In the genomic region with DNA sequence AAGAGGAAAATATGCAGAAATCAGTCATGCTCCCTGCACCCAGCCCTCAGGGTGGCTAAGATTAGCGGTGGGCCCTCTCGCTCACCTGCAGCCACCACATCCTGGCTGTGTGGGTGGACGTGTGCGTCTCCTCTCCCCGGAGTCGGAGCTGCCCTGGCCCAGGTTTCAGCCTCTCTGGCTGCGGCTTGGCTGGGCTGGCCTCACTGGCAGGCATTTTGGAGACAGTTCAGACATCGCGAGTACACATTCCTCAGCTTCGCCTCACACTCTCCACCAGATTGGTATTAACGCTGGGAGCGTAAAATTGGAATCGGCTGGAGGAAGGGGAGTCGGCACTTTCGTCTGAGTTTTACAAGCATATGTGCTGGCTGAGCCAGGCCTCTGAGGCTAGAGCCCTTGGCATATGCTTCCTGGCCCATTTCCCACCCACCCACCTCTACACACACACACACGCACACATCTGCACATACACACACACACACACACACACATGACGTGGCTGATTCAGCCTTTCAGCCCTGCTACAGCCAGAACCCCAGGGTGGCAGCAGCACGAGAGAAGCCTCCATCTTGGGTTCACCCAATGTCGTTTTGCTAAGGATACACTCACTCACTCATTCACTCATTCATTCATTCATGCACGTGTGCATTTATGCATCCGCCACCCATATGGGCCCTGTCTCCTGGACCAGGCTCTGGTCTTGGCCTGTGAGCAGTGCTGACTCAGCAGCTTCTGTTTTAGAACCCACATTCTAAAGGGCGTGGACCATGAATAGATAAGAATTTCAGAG, we compare ENCODE assay signal across 8 cellular contexts. TPM values are rescaled to one million over a fixed set of nuclear protein-coding genes. Genes with fewer than 3 reads are reported as not detected.
DNase-seq lines count a peak whose midpoint lies in the region; ATAC-seq, FAIRE-seq and TF ChIP-seq lines count a peak whose summit lies in the region.

No MANE protein-coding gene starts in this region.

- TF ChIP-seq CTCF in A549 (IDR thresholded peaks at IDR 0.05) (no peak), endothelial cell (IDR thresholded peaks at IDR 0.05; ENCODE audit: unreplicated experiment) (no peak), adrenal gland (IDR thresholded peaks at IDR 0.05) (no peak)

- POLR2A ChIA-PET in A549 (lab: Yijun Ruan, JAX), result no interaction called here

- peak overlapping the region; percentile 72 for H3K27ac Mint-ChIP-seq in endothelial cell (ENCODE audit: unreplicated experiment)
- H3K27ac Mint-ChIP-seq in natural killer cell treated with Interleukin-12 subunit alpha and Interleukin-12 subunit beta and Interleukin-15 and Interleukin-18, amount 100 ng/mL, for 72 hours, result no peak overlapping the region

- H3K4me3 Mint-ChIP-seq in endothelial cell (ENCODE audit: unreplicated experiment), result no peak overlapping the region
- H3K4me3 Mint-ChIP-seq in natural killer cell treated with Interleukin-12 subunit alpha and Interleukin-12 subunit beta and Interleukin-15 and Interleukin-18, amount 100 ng/mL, for 72 hours, result no peak overlapping the region

- WGBS in A549 (ENCODE audit: missing lambda C conversion rate), result 93% methylated on average over 22 of the region's 22 CpGs
- WGBS in adrenal gland, 4 donors, result 76 to 86% (median 82%) methylated on average over 19 to 22 of the region's 22 CpGs

- no peaks in the 10 kb centered on the region for H3K9me3 Mint-ChIP-seq in endothelial cell (ENCODE audit: unreplicated experiment)
- no peaks in the 10 kb centered on the region for H3K9me3 Mint-ChIP-seq in natural killer cell treated with Interleukin-12 subunit alpha and Interleukin-12 subunit beta and Interleukin-15 and Interleukin-18, amount 100 ng/mL, for 72 hours

- no peak overlapping the region for H3K4me2 ChIP-seq in A549

- no peaks in the 10 kb centered on the region for H3K4me1 ChIP-seq in A549
- no peaks in the 10 kb centered on the region for H3K4me1 ChIP-seq in adrenal gland (replicated peaks in 1 of 2)

- peaks cover under 1% of the 10 kb centered on the region for H3K36me3 Mint-ChIP-seq in endothelial cell (ENCODE audit: low read depth, unreplicated experiment)
- H3K36me3 Mint-ChIP-seq in natural killer cell treated with Interleukin-12 subunit alpha and Interleukin-12 subunit beta and Interleukin-15 and Interleukin-18, amount 100 ng/mL, for 72 hours, result no peaks in the 10 kb centered on the region

- ATAC-seq in A549 (no peak), GM19372 (IDR thresholded peaks at IDR 0.05; ENCODE audit: low read depth, unreplicated experiment) (peak; percentile 70), HG03135 (IDR thresholded peaks at IDR 0.05; ENCODE audit: unreplicated experiment) (no peak)
- no peak for ATAC-seq in natural killer cell treated with Interleukin-12 subunit alpha and Interleukin-12 subunit beta and Interleukin-15 and Interleukin-18, amount 100 ng/mL, for 72 hours

- H3K27me3 Mint-ChIP-seq in endothelial cell (ENCODE audit: unreplicated experiment), result peaks cover under 1% of the 10 kb centered on the region
- no peaks in the 10 kb centered on the region for H3K27me3 Mint-ChIP-seq in natural killer cell treated with Interleukin-12 subunit alpha and Interleukin-12 subunit beta and Interleukin-15 and Interleukin-18, amount 100 ng/mL, for 72 hours

- TF ChIP-seq EP300 in A549 (IDR thresholded peaks at IDR 0.05), result no peak

- H3K4me1 Mint-ChIP-seq in endothelial cell (ENCODE audit: unreplicated experiment), result peaks cover 2% of the 10 kb centered on the region
- peaks cover 0 to 6% of the 10 kb centered on the region in 2 donors for H3K4me1 Mint-ChIP-seq in natural killer cell treated with Interleukin-12 subunit alpha and Interleukin-12 subunit beta and Interleukin-15 and Interleukin-18, amount 100 ng/mL, for 72 hours (ENCODE audit: low read depth in 2 of 2)

- no peaks in the 10 kb centered on the region for H3K9me3 ChIP-seq in A549
- no peaks in the 10 kb centered on the region for H3K9me3 ChIP-seq in adrenal gland (replicated peaks in 1 of 3)

- TF ChIP-seq POLR2A in A549 (IDR thresholded peaks at IDR 0.05; ENCODE audit: low read length), result no peak
- no peak for TF ChIP-seq POLR2A in adrenal gland (IDR thresholded peaks at IDR 0.05)

- CTCF ChIA-PET in A549 (lab: Yijun Ruan, JAX), result no interaction called here

- no peaks in the 10 kb centered on the region for H3K36me3 ChIP-seq in adrenal gland (replicated peaks in 1 of 2)

- FAIRE-seq in A549 (lab: Jason Lieb, UNC), result no peak

- DNase-seq in A549 (ENCODE audit: low read depth in 1 of 2, low spot score in 1 of 2) (no peak), HUDEP-2 (lab: John Stamatoyannopoulos, UW; ENCODE audit: unreplicated experiment in 76 of 76) (peak in 70 of 76 experiments; percentile 9 to 83 (median 54)), endothelial cell (ENCODE audit: low spot score) (no peak), adrenal gland (no peak)
- peak; percentile 18 to 21 for DNase-seq in stimulated activated CD8-positive, alpha-beta memory T cell treated with anti-CD3 and anti-CD28 coated beads, Interleukin-15, amount 100 ng/mL, for 48 hours (ENCODE audit: low read depth in 2 of 2)
- DNase-seq in natural killer cell treated with Interleukin-12 subunit alpha and Interleukin-12 subunit beta and Interleukin-15 and Interleukin-18, amount 100 ng/mL, for 72 hours (ENCODE audit: low spot score), result no peak

- no peak overlapping the region for H3K27ac ChIP-seq in A549
- H3K27ac ChIP-seq in adrenal gland, result no peak overlapping the region

- H3K4me3 ChIP-seq in A549 (no peak overlapping the region), adrenal gland (no peak overlapping the region)

- intact Hi-C loops in adrenal gland (cut with DNase I), result no loop called here

- H3K27me3 ChIP-seq in adrenal gland, result no peaks in the 10 kb centered on the region

- TF ChIP-seq RAD21 in A549 (conservative IDR thresholded peaks at IDR 0.05 in 1 of 2, IDR thresholded peaks at IDR 0.05 in 1 of 2), result no peak

TF ChIP-seq in A549, 52 proteins besides CTCF, POLR2A, EP300 and RAD21:
- peak; percentile 94 for TF ChIP-seq MAFK (IDR thresholded peaks at IDR 0.05; ENCODE audit: partially characterized antibody)
- TF ChIP-seq KDM5A (IDR thresholded peaks at IDR 0.05), result no peak
TF ChIP-seq in A549: peak in this region for 1.

RNA-seq across cellular contexts. Expression of gene BCAS4, which starts 42.9 kb away (rescaled TPM):
- polyA plus RNA-seq in A549 (2011; rRNA removed) (15.5 and 16.9 TPM in 2 replicates), A549 (2017; fragmentation: RNase III; extraction: RNeasy Plus Mini Kit Qiagen cat#74134 plus additional on column Dnase treatment) (45.9 to 48.4 TPM (median 46.6 TPM) in 3 replicates), adrenal gland (1 to 10 TPM; 1.0 to 1.3 (median 1.2) TPM)
- 48.8 and 49.8 TPM in 2 replicates for polyA plus RNA-seq in A549 (2012; cell fraction: cytosol; rRNA removed)
- polyA plus RNA-seq in A549 (2012; cell fraction: nucleus; rRNA removed), result 14.4 and 23.6 TPM in 2 replicates
- polyA minus RNA-seq in A549 (2011; rRNA and poly(A)+ RNA removed), result 8.7 and 10.3 TPM in 2 replicates
- total RNA-seq in endothelial cell (ENCODE audit: unreplicated experiment) (7.6 TPM), adrenal gland (1 to 10 TPM in 6 of 8 donors, under 1 TPM in 2; 0.66 to 5.1 (median 2.0) TPM)
- 10 to 100 TPM in 1 of 2 donors, 1 to 10 TPM in 1; 6.7 to 15.0 TPM for total RNA-seq in natural killer cell treated with Interleukin-12 subunit alpha and Interleukin-12 subunit beta and Interleukin-15 and Interleukin-18, amount 100 ng/mL, for 72 hours

Comparison
In these comparisons a context has a peak if more than half of its experiments do, and no peak if none do; other contexts are left out.
1. DNase-seq: peak in HUDEP-2 (70 of 76) and stimulated activated CD8-positive, alpha-beta memory T cell treated with anti-CD3 and anti-CD28 coated beads, Interleukin-15, amount 100 ng/mL, for 48 hours (2 of 2); none in A549 (0 of 2), endothelial cell (single experiment), natural killer cell treated with Interleukin-12 subunit alpha and Interleukin-12 subunit beta and Interleukin-15 and Interleukin-18, amount 100 ng/mL, for 72 hours (single experiment) and adrenal gland (0 of 7).